Comparison of ENCODE assay signal across 21 cellular contexts in genomic region chr20:41076776-41077175, GRCh38. TPM values are rescaled to one million over a fixed set of nuclear protein-coding genes. Genes with fewer than 3 reads are reported as not detected.
DNase-seq lines count a peak whose midpoint lies in the region; ATAC-seq and TF ChIP-seq lines count a peak whose summit lies in the region.
"Had no signal": no experiment of that assay in that cellular context is flagged by ENCODE, and none has a peak within 500 bp of the region (broad histone marks: within the 10 kb centered on the region; RNA-seq: fewer than 3 reads in every experiment).

No MANE protein-coding gene starts in this region.

- H3K36me3 ChIP-seq in mucosa of descending colon (ENCODE audit: low read depth), result no peaks in the 10 kb centered on the region

- H3K4me3 Mint-ChIP-seq in stimulated activated naive CD8-positive, alpha-beta T cell treated with anti-CD3 and anti-CD28 coated beads, Interleukin-15, Interleukin-2, amounts not matched to agents 100 ng/mL and 50 ng/mL, for 24 hours, result no peak overlapping the region
- no peak overlapping the region for H3K4me3 Mint-ChIP-seq in stimulated activated naive CD8-positive, alpha-beta T cell treated with anti-CD3 and anti-CD28 coated beads, Interleukin-15, amount 100 ng/mL, for 72 hours
- H3K4me3 Mint-ChIP-seq in T-helper 2 cell treated with Interferon-gamma antibody and Interleukin-4, amounts not matched to agents 5 μg/mL and 100 μg/mL, for 36 hours, result peak overlapping the region; percentile 56
- H3K4me3 Mint-ChIP-seq in effector memory CD8-positive, alpha-beta T cell, result peak overlapping the region; percentile 2 to 16

- no peaks in the 10 kb centered on the region for H3K27me3 Mint-ChIP-seq in stimulated activated naive CD8-positive, alpha-beta T cell treated with anti-CD3 and anti-CD28 coated beads, Interleukin-15, Interleukin-2, amounts not matched to agents 100 ng/mL and 50 ng/mL, for 24 hours
- no peaks in the 10 kb centered on the region for H3K27me3 Mint-ChIP-seq in stimulated activated naive CD8-positive, alpha-beta T cell treated with anti-CD3 and anti-CD28 coated beads, Interleukin-15, amount 100 ng/mL, for 72 hours
- no peaks in the 10 kb centered on the region for H3K27me3 Mint-ChIP-seq in T-helper 2 cell treated with Interferon-gamma antibody and Interleukin-4, amounts not matched to agents 5 μg/mL and 100 μg/mL, for 36 hours (ENCODE audit: low read depth)
- H3K27me3 Mint-ChIP-seq in effector memory CD8-positive, alpha-beta T cell, result no peaks in the 10 kb centered on the region

- peaks cover 70% of the 10 kb centered on the region for H3K4me1 Mint-ChIP-seq in stimulated activated naive CD8-positive, alpha-beta T cell treated with anti-CD3 and anti-CD28 coated beads, Interleukin-15, Interleukin-2, amounts not matched to agents 100 ng/mL and 50 ng/mL, for 24 hours (ENCODE audit: low read depth)
- peaks cover 64% of the 10 kb centered on the region for H3K4me1 Mint-ChIP-seq in stimulated activated naive CD8-positive, alpha-beta T cell treated with anti-CD3 and anti-CD28 coated beads, Interleukin-15, amount 100 ng/mL, for 72 hours
- H3K4me1 Mint-ChIP-seq in T-helper 2 cell treated with Interferon-gamma antibody and Interleukin-4, amounts not matched to agents 5 μg/mL and 100 μg/mL, for 36 hours (ENCODE audit: low read depth), result peaks cover 72% of the 10 kb centered on the region
- peaks cover 34 to 67% of the 10 kb centered on the region in 2 donors for H3K4me1 Mint-ChIP-seq in effector memory CD8-positive, alpha-beta T cell (ENCODE audit: low read depth in 2 of 2)

- no peak overlapping the region for H3K4me3 ChIP-seq in mucosa of descending colon
- H3K4me3 ChIP-seq: pancreas had no signal

- no peak for TF ChIP-seq CTCF in GM10248 (IDR thresholded peaks at IDR 0.05; ENCODE audit: control extremely low read depth, extremely low read depth, low read depth, missing control alignments)
- TF ChIP-seq CTCF in mucosa of descending colon (IDR thresholded peaks at IDR 0.05), result no peak

- peak overlapping the region; percentile 24 for H3K27ac Mint-ChIP-seq in stimulated activated naive CD8-positive, alpha-beta T cell treated with anti-CD3 and anti-CD28 coated beads, Interleukin-15, Interleukin-2, amounts not matched to agents 100 ng/mL and 50 ng/mL, for 24 hours
- peak overlapping the region in 1 of 2 donors; percentile 55 for H3K27ac Mint-ChIP-seq in stimulated activated naive CD8-positive, alpha-beta T cell treated with anti-CD3 and anti-CD28 coated beads, Interleukin-15, amount 100 ng/mL, for 72 hours
- H3K27ac Mint-ChIP-seq in T-helper 2 cell treated with Interferon-gamma antibody and Interleukin-4, amounts not matched to agents 5 μg/mL and 100 μg/mL, for 36 hours, result peak overlapping the region; percentile 86
- H3K27ac Mint-ChIP-seq in effector memory CD8-positive, alpha-beta T cell, result peak overlapping the region in 1 of 2 donors; percentile 29

- no peak for DNase-seq in stimulated activated naive CD8-positive, alpha-beta T cell treated with anti-CD3 and anti-CD28 coated beads, Interleukin-15, amount 100 ng/mL, for 72 hours
- no peak for DNase-seq in T-helper 2 cell treated with Interferon-gamma antibody and Interleukin-4, amounts not matched to agents 5 μg/mL and 100 μg/mL, for 36 hours (ENCODE audit: low spot score)
- no peak for DNase-seq in effector memory CD8-positive, alpha-beta T cell
- DNase-seq in NCI-H2107 (lab: John Stamatoyannopoulos, UW) (no peak), NCI-H1417 treated with DMSO at 0.1 percent for 48 hours (lab: John Stamatoyannopoulos, UW) (no peak), GM10248 (ENCODE audit: extremely low spot score) (no peak), mucosa of descending colon (no peak)
- DNase-seq: activated CD4-positive, CD25-positive, alpha-beta regulatory T cell treated with anti-CD3 and anti-CD28 coated beads, Interleukin-2, amount 50 U/mL, for 72 hours; activated T-cell treated with anti-CD3 and anti-CD28 coated beads, Interleukin-2, amount 50 U/mL, for 1 hour; aorta; cerebellar nuclear complex; HCEC 1CT; head of caudate nucleus; KBM-7; NCI-H1048; NCI-H2081 treated with DMSO at 0.1 percent for 48 hours; NCI-H524 treated with DMSO at 0.1 percent for 48 hours; pancreas; SIG-M5; T-helper 9 cell had no signal

- no peak for ATAC-seq in stimulated activated naive CD8-positive, alpha-beta T cell treated with anti-CD3 and anti-CD28 coated beads, Interleukin-15, amount 100 ng/mL, for 72 hours
- no peak for ATAC-seq in effector memory CD8-positive, alpha-beta T cell (replicated peaks)
- ATAC-seq in mucosa of descending colon, result no peak
- ATAC-seq: pancreas had no signal

- H3K9me3 Mint-ChIP-seq in stimulated activated naive CD8-positive, alpha-beta T cell treated with anti-CD3 and anti-CD28 coated beads, Interleukin-15, Interleukin-2, amounts not matched to agents 100 ng/mL and 50 ng/mL, for 24 hours, result no peaks in the 10 kb centered on the region
- H3K9me3 Mint-ChIP-seq in stimulated activated naive CD8-positive, alpha-beta T cell treated with anti-CD3 and anti-CD28 coated beads, Interleukin-15, amount 100 ng/mL, for 72 hours, result no peaks in the 10 kb centered on the region
- no peaks in the 10 kb centered on the region for H3K9me3 Mint-ChIP-seq in T-helper 2 cell treated with Interferon-gamma antibody and Interleukin-4, amounts not matched to agents 5 μg/mL and 100 μg/mL, for 36 hours
- H3K9me3 Mint-ChIP-seq in effector memory CD8-positive, alpha-beta T cell, result no peaks in the 10 kb centered on the region

- H3K36me3 Mint-ChIP-seq in stimulated activated naive CD8-positive, alpha-beta T cell treated with anti-CD3 and anti-CD28 coated beads, Interleukin-15, Interleukin-2, amounts not matched to agents 100 ng/mL and 50 ng/mL, for 24 hours (ENCODE audit: low read depth), result peaks cover 67% of the 10 kb centered on the region
- peaks cover 47% of the 10 kb centered on the region for H3K36me3 Mint-ChIP-seq in T-helper 2 cell treated with Interferon-gamma antibody and Interleukin-4, amounts not matched to agents 5 μg/mL and 100 μg/mL, for 36 hours (ENCODE audit: low read depth)
- peaks cover 43% of the 10 kb centered on the region for H3K36me3 Mint-ChIP-seq in effector memory CD8-positive, alpha-beta T cell (ENCODE audit: insufficient read depth)

- CTCF ChIA-PET in GM10248 (lab: Yijun Ruan, JAX), result interaction anchor here (1.2 to 2.9 kb wide), 3 partner anchors 32 to 86 kb away, joined by 3 to 17 read pairs (median 11); no protein-coding TSS in a partner anchor

- POLR2A ChIA-PET in GM10248 (lab: Yijun Ruan, JAX), result no interaction called here

- peaks cover 29% of the 10 kb centered on the region for H3K4me1 ChIP-seq in mucosa of descending colon (ENCODE audit: low read depth)

- intact Hi-C loops in mucosa of descending colon (cut with DNase I, micrococcal nuclease), result no loop called here

- H3K9me3 ChIP-seq in mucosa of descending colon, result no peaks in the 10 kb centered on the region
- H3K9me3 ChIP-seq: pancreas had no signal

RNA-seq across cellular contexts. Expression of gene TOP1, which starts 48.2 kb away (rescaled TPM):
- total RNA-seq in mucosa of descending colon, result 10 to 100 TPM; 51.8 to 60.0 (median 57.7) TPM

Comparison
In these comparisons a context has a peak if more than half of its experiments do, and no peak if none do; other contexts are left out.
1. H3K4me3 Mint-ChIP-seq: peak in T-helper 2 cell treated with Interferon-gamma antibody and Interleukin-4, amounts not matched to agents 5 μg/mL and 100 μg/mL, for 36 hours (single experiment) and effector memory CD8-positive, alpha-beta T cell (2 of 2); none in stimulated activated naive CD8-positive, alpha-beta T cell treated with anti-CD3 and anti-CD28 coated beads, Interleukin-15, Interleukin-2, amounts not matched to agents 100 ng/mL and 50 ng/mL, for 24 hours (single experiment) and stimulated activated naive CD8-positive, alpha-beta T cell treated with anti-CD3 and anti-CD28 coated beads, Interleukin-15, amount 100 ng/mL, for 72 hours (0 of 2).